ENCODE assay signal across 26 cellular contexts in genomic region chr1:209717818-209718217, GRCh38. TPM values are rescaled to one million over a fixed set of nuclear protein-coding genes. Genes with fewer than 3 reads are reported as not detected.
A peak's percentile ranks its signal among the peaks of the same experiment; 100 is the strongest.
DNase-seq lines count a peak whose midpoint lies in the region; ATAC-seq and TF ChIP-seq lines count a peak whose summit lies in the region.
"Had no signal": no experiment of that assay in that cellular context is flagged by ENCODE, and none has a peak within 500 bp of the region (broad histone marks: within the 10 kb centered on the region; RNA-seq: fewer than 3 reads in every experiment).

No MANE protein-coding gene starts in this region.

- peak overlapping the region; percentile 77 for H3K27ac Mint-ChIP-seq in activated naive CD8-positive, alpha-beta T cell treated with anti-CD3 and anti-CD28 coated beads, Interleukin-2, amount 50 U/mL, for 24 hours
- peak overlapping the region; percentile 81 for H3K27ac Mint-ChIP-seq in stimulated activated naive CD8-positive, alpha-beta T cell treated with anti-CD3 and anti-CD28 coated beads, Interleukin-15, Interleukin-2, amounts not matched to agents 100 ng/mL and 50 ng/mL, for 24 hours
- H3K27ac Mint-ChIP-seq: CD4-positive, alpha-beta memory T cell had no signal

- no peaks in the 10 kb centered on the region for H3K9me3 Mint-ChIP-seq in activated T-cell treated with anti-CD3 and anti-CD28 coated beads, Interleukin-2, amount 50 U/mL, for 4 hours
- H3K9me3 Mint-ChIP-seq in activated naive CD8-positive, alpha-beta T cell treated with anti-CD3 and anti-CD28 coated beads, Interleukin-2, amount 50 U/mL, for 24 hours: peaks cover 6% of the 10 kb centered on the region
- H3K9me3 Mint-ChIP-seq in stimulated activated naive CD8-positive, alpha-beta T cell treated with anti-CD3 and anti-CD28 coated beads, Interleukin-15, Interleukin-2, amounts not matched to agents 100 ng/mL and 50 ng/mL, for 24 hours: peaks cover 6% of the 10 kb centered on the region
- H3K9me3 Mint-ChIP-seq: CD4-positive, alpha-beta memory T cell had no signal

- 45 to 56% methylated on average over 2 of the region's 2 CpGs for WGBS in heart right ventricle, 2 donors
- WGBS in tibial nerve, 2 donors: 83 to 89% methylated on average over 2 of the region's 2 CpGs

- TF ChIP-seq CTCF in heart right ventricle (IDR thresholded peaks at IDR 0.05) (no peak), tibial nerve (IDR thresholded peaks at IDR 0.05) (no peak)

- H3K4me3 ChIP-seq in heart right ventricle (no peak overlapping the region), tibial nerve (no peak overlapping the region)
- H3K4me3 ChIP-seq: BLaER1, GM12878, GM23248, HAP-1 had no signal

- peaks cover 26% of the 10 kb centered on the region for H3K4me1 Mint-ChIP-seq in activated T-cell treated with anti-CD3 and anti-CD28 coated beads, Interleukin-2, amount 50 U/mL, for 4 hours (ENCODE audit: low read depth)
- H3K4me1 Mint-ChIP-seq in activated naive CD8-positive, alpha-beta T cell treated with anti-CD3 and anti-CD28 coated beads, Interleukin-2, amount 50 U/mL, for 24 hours: peaks cover 63% of the 10 kb centered on the region
- H3K4me1 Mint-ChIP-seq in stimulated activated naive CD8-positive, alpha-beta T cell treated with anti-CD3 and anti-CD28 coated beads, Interleukin-15, Interleukin-2, amounts not matched to agents 100 ng/mL and 50 ng/mL, for 24 hours (ENCODE audit: low read depth): peaks cover 60% of the 10 kb centered on the region

- no peaks in the 10 kb centered on the region for H3K27me3 ChIP-seq in heart right ventricle
- H3K27me3 ChIP-seq in tibial nerve: no peaks in the 10 kb centered on the region
- H3K27me3 ChIP-seq: BLaER1 had no signal

- no peaks in the 10 kb centered on the region for H3K36me3 ChIP-seq in heart right ventricle
- H3K36me3 ChIP-seq in tibial nerve: no peaks in the 10 kb centered on the region
- H3K36me3 ChIP-seq: BLaER1, HAP-1 had no signal

- TF ChIP-seq EP300 in tibial nerve (IDR thresholded peaks at IDR 0.05): no peak

- H3K9me3 ChIP-seq in heart right ventricle (no peaks in the 10 kb centered on the region), tibial nerve (no peaks in the 10 kb centered on the region)
- H3K9me3 ChIP-seq: BLaER1, HAP-1 had no signal

- peaks cover 0 to 23% (median 3%) of the 10 kb centered on the region in 9 donors for H3K4me1 ChIP-seq in heart right ventricle
- H3K4me1 ChIP-seq in tibial nerve: peaks cover 0 to 17% (median 0%) of the 10 kb centered on the region in 4 donors
- H3K4me1 ChIP-seq: BLaER1, HAP-1 had no signal

- peak; percentile 50 to 55 for ATAC-seq in activated T-cell treated with anti-CD3 and anti-CD28 coated beads, Interleukin-2, amount 50 U/mL, for 4 hours
- peak in 3 of 8 donors; percentile 34 to 58 (median 55) for ATAC-seq in heart right ventricle
- ATAC-seq in activated naive CD8-positive, alpha-beta T cell treated with anti-CD3 and anti-CD28 coated beads, Interleukin-2, amount 50 U/mL, for 24 hours: peak; percentile 50
- ATAC-seq: GM12878 had no signal

- no peak overlapping the region for H3K4me3 Mint-ChIP-seq in activated T-cell treated with anti-CD3 and anti-CD28 coated beads, Interleukin-2, amount 50 U/mL, for 4 hours
- H3K4me3 Mint-ChIP-seq in activated naive CD8-positive, alpha-beta T cell treated with anti-CD3 and anti-CD28 coated beads, Interleukin-2, amount 50 U/mL, for 24 hours: peak overlapping the region; percentile 0
- H3K4me3 Mint-ChIP-seq in stimulated activated naive CD8-positive, alpha-beta T cell treated with anti-CD3 and anti-CD28 coated beads, Interleukin-15, Interleukin-2, amounts not matched to agents 100 ng/mL and 50 ng/mL, for 24 hours: no peak overlapping the region
- H3K4me3 Mint-ChIP-seq: CD4-positive, alpha-beta memory T cell had no signal

- H3K27ac ChIP-seq in heart right ventricle (peak overlapping the region in 6 of 10 donors; percentile 10 to 81 (median 70)), tibial nerve (no peak overlapping the region)
- H3K27ac ChIP-seq: BLaER1, GM23248, HL-60 had no signal

- peaks cover 2% of the 10 kb centered on the region for H3K36me3 Mint-ChIP-seq in activated T-cell treated with anti-CD3 and anti-CD28 coated beads, Interleukin-2, amount 50 U/mL, for 4 hours (ENCODE audit: insufficient read depth)
- H3K36me3 Mint-ChIP-seq in activated naive CD8-positive, alpha-beta T cell treated with anti-CD3 and anti-CD28 coated beads, Interleukin-2, amount 50 U/mL, for 24 hours (ENCODE audit: low read depth): peaks cover 17% of the 10 kb centered on the region
- peaks cover 8% of the 10 kb centered on the region for H3K36me3 Mint-ChIP-seq in stimulated activated naive CD8-positive, alpha-beta T cell treated with anti-CD3 and anti-CD28 coated beads, Interleukin-15, Interleukin-2, amounts not matched to agents 100 ng/mL and 50 ng/mL, for 24 hours (ENCODE audit: low read depth)

- intact Hi-C loops in heart right ventricle (cut with DNase I) (loop anchor here in 1 of 10 donors (5.0 kb wide), 1 partner anchor 1396 kb away; no protein-coding TSS in a partner anchor), cardiac septum (cut with DNase I) (no loop called here)

- no peak for DNase-seq in activated T-cell treated with anti-CD3 and anti-CD28 coated beads, Interleukin-2, amount 50 U/mL, for 4 hours
- no peak for DNase-seq in activated T-cell treated with anti-CD3 and anti-CD28 coated beads, Interleukin-2, amount 50 U/mL, for 48 hours
- no peak for DNase-seq in heart right ventricle
- DNase-seq in cardiac septum (ENCODE audit: low spot score): no peak
- no peak for DNase-seq in activated naive CD8-positive, alpha-beta T cell treated with anti-CD3 and anti-CD28 coated beads, Interleukin-2, amount 50 U/mL, for 24 hours
- DNase-seq in tibial nerve (ENCODE audit: low spot score in 2 of 2): no peak
- DNase-seq in DMS79 treated with DMSO at 0.1 percent for 48 hours (lab: John Stamatoyannopoulos, UW): no peak
- DNase-seq: Calu3; CD4-positive, alpha-beta memory T cell; EL; GM23248; IMR-90; NCI-H1417; NCI-H187 treated with DMSO at 0.1 percent for 48 hours; NCI-H226; NCI-H524; NCI-H82; RPMI8226 had no signal

- TF ChIP-seq POLR2A in tibial nerve (IDR thresholded peaks at IDR 0.05): no peak

- no peaks in the 10 kb centered on the region for H3K27me3 Mint-ChIP-seq in activated T-cell treated with anti-CD3 and anti-CD28 coated beads, Interleukin-2, amount 50 U/mL, for 4 hours (ENCODE audit: low read depth)
- H3K27me3 Mint-ChIP-seq in activated naive CD8-positive, alpha-beta T cell treated with anti-CD3 and anti-CD28 coated beads, Interleukin-2, amount 50 U/mL, for 24 hours: no peaks in the 10 kb centered on the region
- H3K27me3 Mint-ChIP-seq in stimulated activated naive CD8-positive, alpha-beta T cell treated with anti-CD3 and anti-CD28 coated beads, Interleukin-15, Interleukin-2, amounts not matched to agents 100 ng/mL and 50 ng/mL, for 24 hours: no peaks in the 10 kb centered on the region
- H3K27me3 Mint-ChIP-seq: CD4-positive, alpha-beta memory T cell had no signal

RNA-seq across cellular contexts. Expression of gene HSD11B1, which starts 13.2 kb away (rescaled TPM):
- total RNA-seq in activated T-cell treated with anti-CD3 and anti-CD28 coated beads, Interleukin-2, amount 50 U/mL, for 4 hours: 1 to 10 TPM; 2.6 to 8.7 (median 2.7) TPM
- 10 to 100 TPM in 1 of 10 donors, 1 to 10 TPM in 9; 1.3 to 15.7 (median 3.0) TPM for total RNA-seq in heart right ventricle
- 1 to 10 TPM in 1 of 2 donors, under 1 TPM in 1; 0.59 to 7.2 TPM for polyA plus RNA-seq in heart right ventricle
- 15.0 TPM for total RNA-seq in cardiac septum
- 10 to 100 TPM in 3 of 4 donors, 1 to 10 TPM in 1; 7.1 to 92.2 (median 19.7) TPM for total RNA-seq in tibial nerve
- total RNA-seq: A673, Calu3, GM12878 had no signal

RNA-seq across cellular contexts. Expression of gene TRAF3IP3, which starts 38.0 kb away (rescaled TPM):
- total RNA-seq in activated T-cell treated with anti-CD3 and anti-CD28 coated beads, Interleukin-2, amount 50 U/mL, for 4 hours: 100 to 1,000 TPM in 1 of 3 donors, 10 to 100 TPM in 2; 59.0 to 109 (median 85.2) TPM
- total RNA-seq in heart right ventricle: 1 to 10 TPM in 4 of 10 donors, under 1 TPM in 6; 0.45 to 8.0 (median 0.85) TPM
- polyA plus RNA-seq in heart right ventricle: under 1 TPM; 0.58 to 0.59 TPM
- total RNA-seq in cardiac septum: 1.00 TPM
- 1 to 10 TPM in 3 of 4 donors, under 1 TPM in 1; 0.87 to 8.0 (median 2.3) TPM for total RNA-seq in tibial nerve
- total RNA-seq: Calu3, GM23248, HT1080, M059J had no signal
- polyA plus RNA-seq: GM23248 had no signal

RNA-seq across cellular contexts. Expression of gene G0S2, which starts 42.6 kb away (rescaled TPM):
- 10 to 100 TPM; 16.3 to 55.6 (median 39.0) TPM for total RNA-seq in activated T-cell treated with anti-CD3 and anti-CD28 coated beads, Interleukin-2, amount 50 U/mL, for 4 hours
- total RNA-seq in heart right ventricle: 100 to 1,000 TPM in 7 of 10 donors, 10 to 100 TPM in 3; 75.3 to 491 (median 131) TPM
- polyA plus RNA-seq in heart right ventricle: 100 to 1,000 TPM in 1 of 2 donors, 10 to 100 TPM in 1; 90.0 to 223 TPM
- 246 TPM for total RNA-seq in cardiac septum
- 1,000 to 10,000 TPM in 1 of 4 donors, 100 to 1,000 TPM in 2, 10 to 100 TPM in 1; 60.8 to 1,224 (median 333) TPM for total RNA-seq in tibial nerve
- total RNA-seq: HT1080 had no signal

Comparison
In these comparisons a context has a peak if more than half of its experiments do, and no peak if none do; other contexts are left out.
1. H3K27ac ChIP-seq: peak in heart right ventricle (6 of 10); none in tibial nerve (0 of 4).
2. RNA of gene TRAF3IP3, which starts 38.0 kb away (total RNA-seq): 59.0 to 109 TPM in activated T-cell treated with anti-CD3 and anti-CD28 coated beads, Interleukin-2, amount 50 U/mL, for 4 hours; 0.87 to 8.0 TPM in tibial nerve, 1.00 TPM in cardiac septum (single experiment) and 0.45 to 8.0 TPM in heart right ventricle; every median in the first group is over 4 times any median in the second.